Comparison of ENCODE assay signal across 18 cellular contexts in the genomic region with DNA sequence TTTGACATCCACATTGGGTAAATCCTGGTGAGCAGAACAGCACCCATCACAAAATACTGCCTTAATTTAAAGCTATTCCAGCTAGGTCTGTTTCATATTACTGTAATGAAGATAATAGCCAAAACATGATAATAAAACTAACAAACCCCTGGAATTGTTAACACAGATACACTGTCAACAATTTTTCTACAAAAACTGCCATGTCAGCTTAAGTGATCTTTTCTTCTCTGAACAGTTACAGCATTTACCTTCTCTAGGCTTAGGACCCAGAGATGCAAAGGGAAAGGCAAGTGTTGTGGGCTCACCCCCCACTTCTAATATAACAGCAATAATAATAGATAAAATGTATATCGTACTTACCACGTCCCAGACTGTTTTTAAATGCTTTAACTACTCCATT.
DNase-seq lines count a peak whose midpoint lies in the region; ATAC-seq, FAIRE-seq and TF ChIP-seq lines count a peak whose summit lies in the region.
"Had no signal": no experiment of that assay in that cellular context is flagged by ENCODE, and none has a peak within 500 bp of the region (broad histone marks: within the 10 kb centered on the region; RNA-seq: fewer than 3 reads in every experiment).

No MANE protein-coding gene starts in this region.

- intact Hi-C loops in HepG2 (cut with micrococcal nuclease; ENCODE audit: unreplicated experiment) (no loop called here), right lobe of liver (cut with DNase I) (no loop called here), K562 (cut with micrococcal nuclease) (no loop called here)

- H3K4me2 ChIP-seq in HepG2 (ENCODE audit: low read depth, low read length) (no peak overlapping the region), K562 (ENCODE audit: insufficient read depth, low read length) (no peak overlapping the region), osteoblast (ENCODE audit: insufficient read depth, low read length) (peak overlapping the region; percentile 72)

- no peaks in the 10 kb centered on the region for H3K4me1 ChIP-seq in HepG2 (ENCODE audit: insufficient read depth, low read length)
- no peaks in the 10 kb centered on the region for H3K4me1 ChIP-seq in right lobe of liver
- H3K4me1 ChIP-seq in K562 (replicated peaks in 1 of 2; ENCODE audit: control insufficient read depth in 2 of 2, insufficient read depth in 2 of 2, low read length in 2 of 2): peaks cover 4 to 6% of the 10 kb centered on the region in 2 experiments; a peak in 3 of 5 replicates
- peaks cover 18% of the 10 kb centered on the region for H3K4me1 ChIP-seq in osteoblast (ENCODE audit: insufficient read depth, low read length)

- H3K4me3 ChIP-seq in HepG2 (replicated peaks in 1 of 3; ENCODE audit: insufficient read depth in 1 of 3, low read depth in 2 of 3, low read length in 3 of 3) (no peak overlapping the region), right lobe of liver (no peak overlapping the region), K562 (no peak overlapping the region), osteoblast (ENCODE audit: insufficient read depth, low read length) (no peak overlapping the region)

- BruUV-seq in HepG2 (replicated peaks; lab: Mats Ljungman, UMichigan) (no TSS peak), K562 (replicated peaks; lab: Mats Ljungman, UMichigan) (no TSS peak)

- H2AFZ ChIP-seq in HepG2 (ENCODE audit: low read length) (no peak overlapping the region), K562 (ENCODE audit: low read depth, low read length) (no peak overlapping the region), osteoblast (ENCODE audit: low read length) (no peak overlapping the region)
- H2AFZ ChIP-seq: GM23248 had no signal

- TF ChIP-seq EP300 in HepG2 (IDR thresholded peaks at IDR 0.05; ENCODE audit: low read depth in 2 of 2, low read length in 2 of 2) (no peak), HepG2 (CRISPR knock-in tag; IDR thresholded peaks at IDR 0.05; ENCODE audit: borderline replicate concordance) (no peak), K562 (IDR thresholded peaks at IDR 0.05; ENCODE audit: low read length) (no peak)

- ATAC-seq in HepG2 (no peak), right lobe of liver (no peak), K562 (no peak), HG03097 (IDR thresholded peaks at IDR 0.05; ENCODE audit: low FRiP score, unreplicated experiment) (no peak)
- ATAC-seq: HCT116 had no signal

- TF ChIP-seq RAD21 in HepG2 (CRISPR knock-in tag; IDR thresholded peaks at IDR 0.05) (no peak), K562 (CRISPR knock-in tag; conservative IDR thresholded peaks at IDR 0.05 in 1 of 2, IDR thresholded peaks at IDR 0.05 in 1 of 2) (no peak)

- no peaks in the 10 kb centered on the region for H3K9me1 ChIP-seq in K562 (ENCODE audit: control insufficient read depth, insufficient read depth, low read length)

- no peak for TF ChIP-seq CTCF in HepG2 (CRISPR knock-in tag; IDR thresholded peaks at IDR 0.05)
- no peak for TF ChIP-seq CTCF in right lobe of liver (IDR thresholded peaks at IDR 0.05)
- TF ChIP-seq CTCF in K562 (IDR thresholded peaks at IDR 0.05 in 2 of 3, conservative IDR thresholded peaks at IDR 0.05 in 1 of 3; ENCODE audit: insufficient read depth in 2 of 3, low read depth in 1 of 3, low read length in 3 of 3): no peak
- no peak for TF ChIP-seq CTCF in osteoblast (IDR thresholded peaks at IDR 0.05; ENCODE audit: extremely low read depth, low read depth, low read length)

- CTCF ChIA-PET in HepG2 (lab: Yijun Ruan, JAX; ENCODE audit: low intra/inter-chr PET ratio, low total read pairs) (no interaction called here), K562 (lab: Yijun Ruan, JAX; ENCODE audit: low intra/inter-chr PET ratio) (no interaction called here)

- H3K9ac ChIP-seq in HepG2 (ENCODE audit: insufficient read depth, low read depth, low read length) (no peak overlapping the region), K562 (ENCODE audit: insufficient read depth in 1 of 2, low read depth in 2 of 2, low read length in 2 of 2) (no peak overlapping the region)
- H3K9ac ChIP-seq: GM23248 had no signal

- peaks cover 6% of the 10 kb centered on the region; the same call in 1 of the 2 replicates for H3K9me3 ChIP-seq in HepG2 (ENCODE audit: low read length)
- no peaks in the 10 kb centered on the region for H3K9me3 ChIP-seq in right lobe of liver
- H3K9me3 ChIP-seq in K562 (replicated peaks; ENCODE audit: control insufficient read depth, insufficient read depth, low read depth, low read length): peaks cover 24% of the 10 kb centered on the region
- no peaks in the 10 kb centered on the region for H3K9me3 ChIP-seq in osteoblast (ENCODE audit: low read depth, low read length)

- in situ Hi-C loops in HepG2 (cut with HindIII; ENCODE audit: extremely low pct_ligation_motif_present, low pct_unique_long_range_greater_than_20kb) (no loop called here), K562 (cut with MboI) (no loop called here)

- FAIRE-seq in HepG2 (lab: Jason Lieb, UNC) (no peak), K562 (lab: Jason Lieb, UNC) (no peak)
- FAIRE-seq: G401.6, GM12892, GM19239 had no signal

- 97% methylated on average over 2 of the region's 2 CpGs for WGBS in HepG2 (ENCODE audit: low lambda C conversion rate)
- 90% methylated on average over 2 of the region's 2 CpGs for WGBS in right lobe of liver (ENCODE audit: insufficient coverage, low coverage, low lambda C conversion rate, missing lambda C conversion rate)
- 81% methylated on average over 2 of the region's 2 CpGs for WGBS in K562 (ENCODE audit: insufficient coverage, low coverage, missing lambda C conversion rate)

- DNase-seq in HepG2 (ENCODE audit: low spot score) (no peak), right lobe of liver (no peak), K562 (ENCODE audit: extremely low read depth in 1 of 4, low spot score in 3 of 4) (no peak), osteoblast (ENCODE audit: insufficient read length, low spot score, missing footprints) (no peak)
- DNase-seq in activated effector memory CD4-positive, alpha-beta T cell treated with anti-CD3 and anti-CD28 coated beads, Interleukin-2, amount 50 U/mL, for 16 hours: no peak
- DNase-seq: 8988T; C1 segment of cervical spinal cord; Caco-2; CD4-positive, alpha-beta memory T cell; DMS153; DND-41; GM23248; H9 had no signal

- H4K20me1 ChIP-seq in HepG2 (ENCODE audit: insufficient read depth, low read length) (no peaks in the 10 kb centered on the region), K562 (replicated peaks; ENCODE audit: control insufficient read depth, insufficient read depth, low read length) (no peaks in the 10 kb centered on the region), osteoblast (ENCODE audit: insufficient read depth, low read length) (no peaks in the 10 kb centered on the region)

- POLR2A ChIA-PET in HepG2 (lab: Yijun Ruan, JAX): no interaction called here
- POLR2A ChIA-PET in K562 (lab: Yijun Ruan, JAX): no interaction called here

- H3K27me3 ChIP-seq in HepG2 (ENCODE audit: control insufficient read depth in 1 of 2, insufficient read depth in 2 of 2, low read length in 2 of 2) (no peaks in the 10 kb centered on the region), right lobe of liver (no peaks in the 10 kb centered on the region), K562 (ENCODE audit: control insufficient read depth in 2 of 2, insufficient read depth in 2 of 2, low read length in 2 of 2) (no peaks in the 10 kb centered on the region), osteoblast (ENCODE audit: insufficient read depth, low read length) (no peaks in the 10 kb centered on the region)

- H3K27ac ChIP-seq in HepG2 (ENCODE audit: extremely low read length, insufficient read depth, low read length) (no peak overlapping the region), right lobe of liver (no peak overlapping the region), K562 (ENCODE audit: extremely low read depth, low read depth, low read length) (no peak overlapping the region), osteoblast (ENCODE audit: low read depth, low read length) (no peak overlapping the region)
- H3K27ac ChIP-seq: GM23248 had no signal

- TF ChIP-seq POLR2A in HepG2 (IDR thresholded peaks at IDR 0.05; ENCODE audit: insufficient read depth in 1 of 2, low read depth in 2 of 2, low read length in 2 of 2): no peak
- TF ChIP-seq POLR2A in right lobe of liver (IDR thresholded peaks at IDR 0.05): no peak
- TF ChIP-seq POLR2A in K562 (conservative IDR thresholded peaks at IDR 0.05): no peak

- H3K79me2 ChIP-seq in HepG2 (ENCODE audit: insufficient read depth, low read length) (no peaks in the 10 kb centered on the region), K562 (ENCODE audit: control insufficient read depth, insufficient read depth, low read length) (no peaks in the 10 kb centered on the region), osteoblast (ENCODE audit: insufficient read depth, low read length) (peaks cover 8% of the 10 kb centered on the region)

- H3K36me3 ChIP-seq in HepG2 (replicated peaks in 1 of 2; ENCODE audit: control insufficient read depth in 1 of 2, insufficient read depth in 2 of 2, low read length in 2 of 2): no peaks in the 10 kb centered on the region
- no peaks in the 10 kb centered on the region for H3K36me3 ChIP-seq in right lobe of liver
- H3K36me3 ChIP-seq in K562 (ENCODE audit: control insufficient read depth, insufficient read depth, low read length): no peaks in the 10 kb centered on the region
- H3K36me3 ChIP-seq in osteoblast (ENCODE audit: insufficient read depth, low read length): no peaks in the 10 kb centered on the region

TF ChIP-seq in HepG2, 621 proteins besides CTCF, POLR2A, EP300 and RAD21 (continues in another document):
- TF ChIP-seq MAFF (IDR thresholded peaks at IDR 0.05; ENCODE audit: low read depth, low read length) (peak; percentile 94), SSRP1 (CRISPR knock-in tag; IDR thresholded peaks at IDR 0.05) (no peak), MAFK (conservative IDR thresholded peaks at IDR 0.05 in 1 of 2, IDR thresholded peaks at IDR 0.05 in 1 of 2; ENCODE audit: low read length in 2 of 2) (peak; percentile 91 to 96)

TF ChIP-seq in K562, 482 proteins besides CTCF, POLR2A, EP300 and RAD21:
- TF ChIP-seq ZNF316 (IDR thresholded peaks at IDR 0.05) (peak; percentile 92), C11orf30 (IDR thresholded peaks at IDR 0.05; ENCODE audit: low read depth) (peak; percentile 86), MAFK (IDR thresholded peaks at IDR 0.05; ENCODE audit: low read length) (peak; percentile 91), MAFG (tag; conservative IDR thresholded peaks at IDR 0.05) (peak; percentile 71), MAFF (IDR thresholded peaks at IDR 0.05; ENCODE audit: low read length) (peak; percentile 87), ZKSCAN3 (CRISPR knock-in tag; IDR thresholded peaks at IDR 0.05) (no peak), SMARCA5 (IDR thresholded peaks at IDR 0.05) (no peak)
